Comparison of ENCODE assay signal across 2 cellular contexts in the genomic region with DNA sequence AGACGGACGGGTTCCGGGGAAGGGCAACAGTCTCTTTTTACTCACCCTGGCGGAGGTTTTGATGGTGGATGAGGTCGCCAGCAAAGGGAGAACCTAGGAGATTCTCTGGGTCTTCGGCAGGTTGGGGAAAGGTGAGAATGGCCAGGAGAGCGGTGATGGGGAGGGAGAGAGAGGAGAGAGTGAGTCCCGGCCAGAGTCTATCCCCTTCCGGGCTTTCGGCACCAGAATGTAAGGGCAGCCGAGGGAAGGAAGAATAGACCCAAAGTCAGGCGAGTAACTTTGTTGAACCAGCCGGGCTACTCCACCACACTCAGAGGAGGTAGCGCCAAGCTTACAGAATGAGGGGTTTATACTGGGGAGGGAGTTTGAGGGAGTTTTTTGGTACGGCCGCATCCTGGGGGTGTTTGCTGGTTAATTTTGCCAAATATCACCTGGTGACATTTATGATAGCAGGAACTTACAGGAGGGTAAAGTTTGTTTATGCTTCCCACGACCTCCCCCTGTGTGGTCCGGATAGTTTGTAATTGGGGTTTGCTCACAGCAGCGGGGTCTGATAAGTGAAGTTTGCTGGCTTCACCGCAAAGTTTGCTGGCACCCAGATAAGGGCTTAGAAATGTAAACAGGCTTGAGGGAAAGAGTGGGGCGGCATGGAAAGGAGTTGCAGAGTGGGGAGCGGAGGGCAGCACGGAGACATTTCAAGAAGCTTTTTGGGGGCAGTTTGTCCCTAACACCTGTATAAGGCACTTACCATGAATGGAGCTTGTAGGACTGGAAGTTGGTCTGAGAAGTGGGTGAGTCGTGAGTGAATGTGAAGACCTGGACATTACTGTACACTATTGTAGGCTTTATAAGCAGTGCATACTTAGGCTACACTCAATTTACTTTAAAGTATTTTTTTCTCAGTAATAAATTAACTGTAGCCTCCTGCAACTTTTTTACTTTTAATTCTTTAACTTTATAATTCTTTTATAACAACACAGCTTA.
TF ChIP-seq lines count a peak whose summit lies in the region.

No MANE protein-coding gene starts in this region.

TF ChIP-seq in HepG2, 621 proteins besides CTCF, POLR2A, EP300 and RAD21:
- TF ChIP-seq, protein P1, sequence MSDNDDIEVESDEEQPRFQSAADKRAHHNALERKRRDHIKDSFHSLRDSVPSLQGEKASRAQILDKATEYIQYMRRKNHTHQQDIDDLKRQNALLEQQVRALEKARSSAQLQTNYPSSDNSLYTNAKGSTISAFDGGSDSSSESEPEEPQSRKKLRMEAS (IDR thresholded peaks at IDR 0.05), result no peak
- no peak for TF ChIP-seq ZNF552 (CRISPR knock-in tag; IDR thresholded peaks at IDR 0.05; ENCODE audit: borderline replicate concordance)
- TF ChIP-seq ZBTB8A (CRISPR knock-in tag; IDR thresholded peaks at IDR 0.05; ENCODE audit: borderline replicate concordance, low read depth), result no peak
- no peak for TF ChIP-seq ISL2 (CRISPR knock-in tag; IDR thresholded peaks at IDR 0.05)
- TF ChIP-seq FOXA3 (CRISPR knock-in tag; IDR thresholded peaks at IDR 0.05), result 0 out of 2 replicates have a peak, but pooled peaks have one; percentile 14
- TF ChIP-seq, protein P2, sequence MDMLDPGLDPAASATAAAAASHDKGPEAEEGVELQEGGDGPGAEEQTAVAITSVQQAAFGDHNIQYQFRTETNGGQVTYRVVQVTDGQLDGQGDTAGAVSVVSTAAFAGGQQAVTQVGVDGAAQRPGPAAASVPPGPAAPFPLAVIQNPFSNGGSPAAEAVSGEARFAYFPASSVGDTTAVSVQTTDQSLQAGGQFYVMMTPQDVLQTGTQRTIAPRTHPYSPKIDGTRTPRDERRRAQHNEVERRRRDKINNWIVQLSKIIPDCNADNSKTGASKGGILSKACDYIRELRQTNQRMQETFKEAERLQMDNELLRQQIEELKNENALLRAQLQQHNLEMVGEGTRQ (IDR thresholded peaks at IDR 0.05; ENCODE audit: low read depth, low read length), result no peak
- TF ChIP-seq, protein P2 (CRISPR knock-in tag; IDR thresholded peaks at IDR 0.05; ENCODE audit: borderline replicate concordance), result no peak
- no peak for TF ChIP-seq FOXA1 (IDR thresholded peaks at IDR 0.05)
- TF ChIP-seq FOXA1 (CRISPR knock-in tag; IDR thresholded peaks at IDR 0.05), result 0 out of 2 replicates have a peak, but pooled peaks have one; percentile 16
- TF ChIP-seq ZNF543 (CRISPR knock-in tag; IDR thresholded peaks at IDR 0.05), result no peak

TF ChIP-seq in H1, 55 proteins besides CTCF, POLR2A, EP300 and RAD21:
- peak; percentile 18 for TF ChIP-seq TAF7 (optimal IDR thresholded peaks at IDR 0.05; ENCODE audit: borderline replicate concordance, low read depth, low read length)
- no peak for TF ChIP-seq SIX5 (IDR thresholded peaks at IDR 0.05; ENCODE audit: low read depth, low read length)
